In the genomic region with DNA sequence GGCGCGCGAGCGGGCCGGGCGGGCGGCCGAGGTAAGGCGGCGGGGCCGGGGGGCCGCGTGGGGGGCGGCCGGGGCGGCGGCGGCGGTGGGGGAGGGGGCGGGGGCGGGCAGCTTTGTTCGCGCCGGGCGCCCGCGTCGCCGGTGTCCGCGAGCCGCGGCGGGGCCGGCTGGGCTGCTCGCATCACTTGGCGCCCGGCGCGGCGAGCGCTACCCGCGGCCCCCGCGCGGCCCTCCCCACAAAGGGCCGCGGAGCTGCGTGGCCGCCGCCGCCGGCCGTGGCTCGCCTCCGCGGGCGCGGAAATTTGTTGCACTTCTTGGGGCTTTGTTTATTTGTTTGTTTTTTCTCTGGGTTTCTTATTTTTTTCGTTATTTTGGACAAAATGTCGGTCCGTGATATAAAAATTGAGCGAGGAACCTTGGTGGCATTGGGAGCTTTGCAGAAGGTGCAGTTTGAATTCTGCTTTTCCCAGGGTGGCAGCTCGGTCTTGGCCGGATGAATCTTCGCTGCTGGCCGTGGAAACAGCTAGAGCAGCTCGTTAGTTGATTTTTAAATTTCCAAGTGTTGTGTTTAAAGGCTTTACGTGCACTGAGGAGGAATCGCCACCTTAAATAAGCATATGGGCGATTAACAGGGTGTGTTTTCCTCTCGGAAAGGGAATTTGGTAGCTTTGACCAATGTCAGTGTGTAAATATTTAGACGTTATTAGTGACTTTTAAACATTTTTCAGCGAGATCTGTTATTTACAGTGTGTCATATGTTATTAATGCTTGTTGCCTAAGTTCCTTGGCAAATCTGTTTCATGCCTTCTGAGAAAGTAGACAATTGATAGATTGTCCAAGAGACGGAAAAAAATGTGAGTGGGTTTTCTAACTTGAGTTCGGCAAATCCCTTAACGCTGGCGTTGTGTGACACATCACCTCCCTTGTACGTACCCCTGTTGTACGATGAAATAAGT, we compare ENCODE assay signal across 8 cellular contexts. TPM values are rescaled to one million over a fixed set of nuclear protein-coding genes. Genes with fewer than 3 reads are reported as not detected.
DNase-seq lines count a peak whose midpoint lies in the region; ATAC-seq and TF ChIP-seq lines count a peak whose summit lies in the region.

No MANE protein-coding gene starts in this region.

- H3K9me3 ChIP-seq in gastroesophageal sphincter (no peaks in the 10 kb centered on the region), neuronal stem cell (replicated peaks in 1 of 2; ENCODE audit: control insufficient read depth in 2 of 2, insufficient read depth in 1 of 2, low read depth in 1 of 2, low read length in 2 of 2) (no peaks in the 10 kb centered on the region)

- H2BK15ac ChIP-seq in neuronal stem cell (ENCODE audit: low read length): no peak overlapping the region

- peak; percentile 11 for DNase-seq in Calu3
- peak; percentile 24 for DNase-seq in NCI-H345 treated with DMSO at 0.1 percent for 48 hours (lab: John Stamatoyannopoulos, UW; ENCODE audit: unreplicated experiment)
- DNase-seq in activated T-helper 2 cell treated with anti-CD3 and anti-CD28 coated beads, Interferon-gamma antibody, Interleukin-2, Interleukin-4, amounts not matched to agents 10 μg/mL and 5 μg/mL and 100 μg/mL, durations not matched to agents 14 hours and 24 hours and 36 hours (ENCODE audit: low spot score): no peak
- peak; percentile 23 for DNase-seq in neuronal stem cell (ENCODE audit: low spot score)
- DNase-seq in cortex of kidney (lab: John Stamatoyannopoulos, UW): no peak
- DNase-seq in GOT3 (lab: John Stamatoyannopoulos, UW): no peak

- H3K27ac Mint-ChIP-seq in Calu3 (ENCODE audit: unreplicated experiment): peak overlapping the region; percentile 88
- H3K27ac Mint-ChIP-seq in activated T-helper 2 cell treated with anti-CD3 and anti-CD28 coated beads, Interferon-gamma antibody, Interleukin-2, Interleukin-4, amounts not matched to agents 10 μg/mL and 5 μg/mL and 100 μg/mL, durations not matched to agents 14 hours and 24 hours and 36 hours: peak overlapping the region; percentile 95

- H3K4me3 ChIP-seq in gastroesophageal sphincter (peak overlapping the region; percentile 74 to 90), neuronal stem cell (ENCODE audit: low read length in 2 of 2) (peak overlapping the region; percentile 62 to 88)

- no peak overlapping the region for H2AK5ac ChIP-seq in neuronal stem cell (ENCODE audit: low read depth, low read length)

- intact Hi-C loops in Calu3 (cut with micrococcal nuclease; ENCODE audit: unreplicated experiment): loop anchor here (5.0 to 10.0 kb wide), 5 partner anchors 236 to 689 kb away; no protein-coding TSS in a partner anchor
- intact Hi-C loops in activated T-helper 2 cell treated with anti-CD3 and anti-CD28 coated beads, Interferon-gamma antibody, Interleukin-2, Interleukin-4, amounts not matched to agents 10 μg/mL and 5 μg/mL and 100 μg/mL, durations not matched to agents 14 hours and 24 hours and 36 hours (cut with micrococcal nuclease): loop anchor here (1.0 to 10.0 kb wide), 6 partner anchors 56 to 1744 kb away; a partner anchor contains a TSS

- H2AFZ ChIP-seq in neuronal stem cell (ENCODE audit: low read length): peak overlapping the region; percentile 82

- no peak overlapping the region for H2BK5ac ChIP-seq in neuronal stem cell (ENCODE audit: low read length)

- peaks cover 48% of the 10 kb centered on the region for H3K36me3 Mint-ChIP-seq in Calu3 (ENCODE audit: insufficient read depth, unreplicated experiment)
- peaks cover 39% of the 10 kb centered on the region for H3K36me3 Mint-ChIP-seq in activated T-helper 2 cell treated with anti-CD3 and anti-CD28 coated beads, Interferon-gamma antibody, Interleukin-2, Interleukin-4, amounts not matched to agents 10 μg/mL and 5 μg/mL and 100 μg/mL, durations not matched to agents 14 hours and 24 hours and 36 hours (ENCODE audit: low read depth)

- H2BK120ac ChIP-seq in neuronal stem cell (ENCODE audit: low read depth, low read length): no peak overlapping the region

- peaks cover 39% of the 10 kb centered on the region for H3K4me1 Mint-ChIP-seq in Calu3 (ENCODE audit: low read depth, unreplicated experiment)
- peaks cover 44% of the 10 kb centered on the region for H3K4me1 Mint-ChIP-seq in activated T-helper 2 cell treated with anti-CD3 and anti-CD28 coated beads, Interferon-gamma antibody, Interleukin-2, Interleukin-4, amounts not matched to agents 10 μg/mL and 5 μg/mL and 100 μg/mL, durations not matched to agents 14 hours and 24 hours and 36 hours (ENCODE audit: low read depth)

- WGBS in gastroesophageal sphincter (ENCODE audit: low coverage in 1 of 2), 2 donors: 0% methylated on average over 17 to 19 of the region's 81 CpGs
- no CpG with 5 or more reads among the region's 81 CpGs for WGBS in neuronal stem cell (ENCODE audit: extremely low coverage in 2 of 2, insufficient read length in 2 of 2, insufficient replicate concordance in 1 of 2), 2 donors

- ATAC-seq in GM21825 (IDR thresholded peaks at IDR 0.05; ENCODE audit: unreplicated experiment) (peak; percentile 12), gastroesophageal sphincter (peak; percentile 57)

- H3K4ac ChIP-seq in neuronal stem cell (ENCODE audit: low read length): no peak overlapping the region

- H3K27ac ChIP-seq in gastroesophageal sphincter: peak overlapping the region; percentile 66 to 96 (median 90)
- H3K27ac ChIP-seq in neuronal stem cell (replicated peaks; ENCODE audit: low read length): peak overlapping the region; percentile 62

- no peaks in the 10 kb centered on the region for H3K79me1 ChIP-seq in neuronal stem cell (ENCODE audit: low read depth, low read length)

- H3K4me3 Mint-ChIP-seq in Calu3 (ENCODE audit: low read depth, unreplicated experiment): peak overlapping the region; percentile 86
- peak overlapping the region; percentile 99 for H3K4me3 Mint-ChIP-seq in activated T-helper 2 cell treated with anti-CD3 and anti-CD28 coated beads, Interferon-gamma antibody, Interleukin-2, Interleukin-4, amounts not matched to agents 10 μg/mL and 5 μg/mL and 100 μg/mL, durations not matched to agents 14 hours and 24 hours and 36 hours (ENCODE audit: low read depth)

- no peaks in the 10 kb centered on the region for H3K9me3 Mint-ChIP-seq in Calu3 (ENCODE audit: low read depth, unreplicated experiment)
- H3K9me3 Mint-ChIP-seq in activated T-helper 2 cell treated with anti-CD3 and anti-CD28 coated beads, Interferon-gamma antibody, Interleukin-2, Interleukin-4, amounts not matched to agents 10 μg/mL and 5 μg/mL and 100 μg/mL, durations not matched to agents 14 hours and 24 hours and 36 hours: no peaks in the 10 kb centered on the region

- TF ChIP-seq CTCF in Calu3 (IDR thresholded peaks at IDR 0.05; ENCODE audit: unreplicated experiment) (no peak), gastroesophageal sphincter (IDR thresholded peaks at IDR 0.05) (no peak)

- CTCF ChIA-PET in Calu3 (lab: Charles Lee): interaction anchor here (0.6 to 3.4 kb wide), 9 partner anchors 247 to 1192 kb away, joined by 3 to 25 read pairs (median 4); no protein-coding TSS in a partner anchor

- peaks cover 14 to 57% (median 27%) of the 10 kb centered on the region in 3 donors for H3K4me1 ChIP-seq in gastroesophageal sphincter
- peaks cover 11 to 16% of the 10 kb centered on the region in 2 donors for H3K4me1 ChIP-seq in neuronal stem cell (ENCODE audit: control insufficient read depth in 2 of 2, insufficient read depth in 1 of 2, low read depth in 1 of 2, low read length in 2 of 2)

- no peaks in the 10 kb centered on the region for H3K27me3 Mint-ChIP-seq in Calu3 (ENCODE audit: unreplicated experiment)
- H3K27me3 Mint-ChIP-seq in activated T-helper 2 cell treated with anti-CD3 and anti-CD28 coated beads, Interferon-gamma antibody, Interleukin-2, Interleukin-4, amounts not matched to agents 10 μg/mL and 5 μg/mL and 100 μg/mL, durations not matched to agents 14 hours and 24 hours and 36 hours (ENCODE audit: low read depth): peaks cover 30% of the 10 kb centered on the region

- no peak overlapping the region for H4K91ac ChIP-seq in neuronal stem cell (ENCODE audit: low read depth, low read length, poor library complexity)

- H2BK12ac ChIP-seq in neuronal stem cell (ENCODE audit: low read length): no peak overlapping the region

- peak overlapping the region; percentile 68 for H3K18ac ChIP-seq in neuronal stem cell (ENCODE audit: low read length)

- no peak overlapping the region for H3K23ac ChIP-seq in neuronal stem cell (ENCODE audit: low read depth, low read length, poor library complexity)

- H3K9ac ChIP-seq in neuronal stem cell (ENCODE audit: low read depth, low read length, poor library complexity): peak overlapping the region; percentile 85

- no peak overlapping the region for H3K14ac ChIP-seq in neuronal stem cell (ENCODE audit: low read length)

- no peak for TF ChIP-seq EP300 in gastroesophageal sphincter (IDR thresholded peaks at IDR 0.05)

- H3K27me3 ChIP-seq in gastroesophageal sphincter (no peaks in the 10 kb centered on the region), neuronal stem cell (ENCODE audit: control insufficient read depth in 3 of 3, insufficient read depth in 3 of 3, low read depth in 1 of 3, low read length in 3 of 3) (no peaks in the 10 kb centered on the region)

- H3K36me3 ChIP-seq in gastroesophageal sphincter (no peaks in the 10 kb centered on the region), neuronal stem cell (replicated peaks in 1 of 2; ENCODE audit: control insufficient read depth in 2 of 2, insufficient read depth in 2 of 2, low read length in 2 of 2) (peaks cover 0 to 15% of the 10 kb centered on the region in 2 donors)

- no peak for TF ChIP-seq POLR2A in gastroesophageal sphincter (IDR thresholded peaks at IDR 0.05)

- TSS peak; percentile 44 for BruUV-seq in Calu3 (replicated peaks; lab: Mats Ljungman, UMichigan)

- peak overlapping the region; percentile 69 for H3K4me2 ChIP-seq in neuronal stem cell (ENCODE audit: insufficient read depth, low read length, poor library complexity, severe bottlenecking)

- no peak overlapping the region for H4K8ac ChIP-seq in neuronal stem cell (ENCODE audit: low read depth, low read length)

RNA-seq across cellular contexts. Expression of a gene that starts 0.8 kb away (rescaled TPM):
- 57.8 and 64.3 TPM in 2 replicates for total RNA-seq in Calu3 (2022)
- 49.5 and 53.2 TPM in 2 replicates for total RNA-seq in activated T-helper 2 cell treated with anti-CD3 and anti-CD28 coated beads, Interferon-gamma antibody, Interleukin-2, Interleukin-4, amounts not matched to agents 10 μg/mL and 5 μg/mL and 100 μg/mL, durations not matched to agents 14 hours and 24 hours and 36 hours
- 10 to 100 TPM; 29.9 to 53.5 (median 42.2) TPM for total RNA-seq in gastroesophageal sphincter
- 212 TPM for polyA plus RNA-seq in neuronal stem cell (2013, experiment 1 of 2)
- polyA plus RNA-seq in neuronal stem cell (2013, experiment 2 of 2): 204 TPM

Comparison
In these comparisons a context has a peak if more than half of its experiments do, and no peak if none do; other contexts are left out.
1. DNase-seq: peak in Calu3 (single experiment), NCI-H345 treated with DMSO at 0.1 percent for 48 hours (single experiment) and neuronal stem cell (single experiment); none in activated T-helper 2 cell treated with anti-CD3 and anti-CD28 coated beads, Interferon-gamma antibody, Interleukin-2, Interleukin-4, amounts not matched to agents 10 μg/mL and 5 μg/mL and 100 μg/mL, durations not matched to agents 14 hours and 24 hours and 36 hours (single experiment), cortex of kidney (single experiment) and GOT3 (single experiment).